In the genomic region with DNA sequence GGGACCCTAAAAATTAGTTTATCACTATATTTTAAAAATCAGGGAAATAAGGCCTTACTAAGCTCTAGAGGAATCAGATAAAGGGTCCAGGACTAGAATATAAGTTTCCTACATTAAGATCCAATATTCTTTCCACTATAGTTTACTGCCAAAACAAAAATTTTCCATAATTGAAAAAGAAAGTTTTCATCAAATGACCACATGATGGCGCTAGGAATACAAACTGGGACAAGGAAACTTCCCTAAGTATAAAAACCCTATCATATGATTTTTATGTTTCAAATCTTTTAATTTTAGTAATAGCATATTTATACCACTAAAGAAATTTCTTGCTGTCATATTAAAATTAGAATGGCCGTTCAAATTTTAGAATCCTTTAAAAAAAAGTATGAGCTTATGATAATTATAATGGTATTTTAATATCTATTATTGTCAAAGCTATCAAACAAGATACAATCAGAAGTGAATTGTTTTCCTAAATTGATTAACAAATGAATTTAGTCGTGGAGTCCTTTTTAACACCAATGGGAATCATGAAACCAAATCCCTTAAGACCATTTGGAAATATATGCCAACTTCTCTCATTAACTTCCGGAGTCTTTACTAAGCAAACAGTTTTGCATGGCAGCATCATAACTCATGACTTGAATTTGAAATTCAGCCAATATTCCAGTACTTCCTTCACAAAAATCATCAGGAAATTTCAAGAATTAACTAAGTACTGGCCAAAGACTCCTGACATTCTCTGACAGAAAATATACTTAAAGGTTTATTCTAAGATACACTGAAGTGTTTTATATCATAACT, we compare ENCODE assay signal across 8 cellular contexts.
A peak's percentile ranks its signal among the peaks of the same experiment; 100 is the strongest.
DNase-seq lines count a peak whose midpoint lies in the region; ATAC-seq and TF ChIP-seq lines count a peak whose summit lies in the region.

No MANE protein-coding gene starts in this region.

- TF ChIP-seq CTCF in epithelial cell of proximal tubule (conservative IDR thresholded peaks at IDR 0.05; ENCODE audit: low read depth, low read length): peak; percentile 61

- H3K4me3 ChIP-seq in epithelial cell of proximal tubule (ENCODE audit: low read depth, low read length): no peak overlapping the region

- DNase-seq in NOMO-1 (lab: John Stamatoyannopoulos, UW; ENCODE audit: unreplicated experiment in 2 of 2): peak; percentile 1 to 23
- DNase-seq in NOMO-1 treated with dmso at 0.1 percent for 144 hours (lab: John Stamatoyannopoulos, UW; ENCODE audit: unreplicated experiment): no peak
- peak; percentile 25 for DNase-seq in NCI-H748 treated with DMSO at 0.1 percent for 48 hours (lab: John Stamatoyannopoulos, UW)
- DNase-seq in epithelial cell of proximal tubule (ENCODE audit: low read depth): no peak
- DNase-seq in stromal cell of bone marrow (ENCODE audit: low read depth): peak; percentile 29
- DNase-seq in HPDE6-E6E7 (ENCODE audit: extremely low spot score): no peak

- ATAC-seq in GM19397 (IDR thresholded peaks at IDR 0.05; ENCODE audit: unreplicated experiment) (no peak), HG02610 (IDR thresholded peaks at IDR 0.05; ENCODE audit: unreplicated experiment) (no peak)

Comparison
In these comparisons a context has a peak if more than half of its experiments do, and no peak if none do; other contexts are left out.
1. DNase-seq: peak in NOMO-1 (2 of 2), NCI-H748 treated with DMSO at 0.1 percent for 48 hours (single experiment) and stromal cell of bone marrow (single experiment); none in NOMO-1 treated with dmso at 0.1 percent for 144 hours (single experiment), epithelial cell of proximal tubule (single experiment) and HPDE6-E6E7 (single experiment).